In the genomic region with DNA sequence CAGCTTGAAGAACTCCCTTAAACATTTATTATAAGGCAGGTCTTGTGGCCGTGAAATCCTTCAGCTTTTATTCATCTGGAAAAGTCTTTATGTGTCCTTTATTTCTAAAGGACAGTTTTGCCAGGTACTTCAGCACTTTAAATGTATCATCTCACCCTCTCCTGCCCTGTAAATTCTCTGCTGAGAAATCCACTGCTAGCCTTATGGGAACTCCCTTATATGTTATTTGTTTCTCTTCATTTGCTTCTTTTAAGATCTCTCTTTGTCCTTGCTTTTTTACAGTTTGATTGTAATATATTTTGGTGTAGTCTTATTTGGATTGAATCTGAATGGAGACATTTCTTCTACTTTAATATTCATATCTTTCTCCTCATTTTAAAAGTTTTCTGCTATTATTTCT, we compare ENCODE assay signal across 24 cellular contexts.
"Had no signal": no experiment of that assay in that cellular context is flagged by ENCODE, and none has a peak within 500 bp of the region (broad histone marks: within the 10 kb centered on the region; RNA-seq: fewer than 3 reads in every experiment).

No MANE protein-coding gene starts in this region.

- H3K4me1 ChIP-seq: colonic mucosa, esophagus muscularis mucosa, esophagus squamous epithelium, gastrocnemius medialis, gastroesophageal sphincter, heart left ventricle, heart right ventricle had no signal

- H3K4me3 Mint-ChIP-seq: dendritic cell treated with granulocyte-macrophage colony-stimulating factor and Interleukin-4, amounts not matched to agents 40 ng/mL and 50 ng/mL, for 4 days; effector memory CD8-positive, alpha-beta T cell; endodermal cell had no signal

- H3K9me3 ChIP-seq: colonic mucosa, gastrocnemius medialis had no signal

- H3K27me3 ChIP-seq: colonic mucosa, dorsolateral prefrontal cortex, esophagus muscularis mucosa, esophagus squamous epithelium, foreskin keratinocyte, gastrocnemius medialis, gastroesophageal sphincter, heart left ventricle, heart right ventricle, hepatocyte had no signal

- H3K4me3 ChIP-seq: colonic mucosa, coronary artery, dorsolateral prefrontal cortex, esophagus muscularis mucosa, esophagus squamous epithelium, gastrocnemius medialis, gastroesophageal sphincter, heart left ventricle, heart right ventricle, hepatocyte had no signal

- ATAC-seq: effector memory CD8-positive, alpha-beta T cell; esophagus mucosa; gastrocnemius medialis; gastroesophageal sphincter; heart left ventricle; heart right ventricle had no signal

- H3K4me1 Mint-ChIP-seq: endodermal cell had no signal

- H3K27ac ChIP-seq: colonic mucosa, coronary artery, dorsolateral prefrontal cortex, esophagus muscularis mucosa, esophagus squamous epithelium, foreskin keratinocyte, gastrocnemius medialis, gastroesophageal sphincter, heart left ventricle, heart right ventricle, hepatocyte had no signal

- H3K27me3 Mint-ChIP-seq: dendritic cell treated with granulocyte-macrophage colony-stimulating factor and Interleukin-4, amounts not matched to agents 40 ng/mL and 50 ng/mL, for 4 days; effector memory CD8-positive, alpha-beta T cell had no signal

- H3K27ac Mint-ChIP-seq: dendritic cell treated with granulocyte-macrophage colony-stimulating factor and Interleukin-4, amounts not matched to agents 40 ng/mL and 50 ng/mL, for 4 days; effector memory CD8-positive, alpha-beta T cell; endodermal cell had no signal

- DNase-seq: colonic mucosa; cortex of kidney; dermis blood vessel endothelial cell; dorsolateral prefrontal cortex; effector CD4-positive, alpha-beta T cell; effector CD8-positive, alpha-beta T cell; effector memory CD8-positive, alpha-beta T cell; endodermal cell; erythroblast; esophagus squamous epithelium; foreskin fibroblast; foreskin keratinocyte; foreskin melanocyte; gastrocnemius medialis; glutamatergic neuron; head of caudate nucleus; heart left ventricle; heart right ventricle had no signal

- H3K36me3 ChIP-seq: colonic mucosa, esophagus muscularis mucosa, esophagus squamous epithelium, gastrocnemius medialis, gastroesophageal sphincter, heart left ventricle, heart right ventricle had no signal
